In the genomic region with DNA sequence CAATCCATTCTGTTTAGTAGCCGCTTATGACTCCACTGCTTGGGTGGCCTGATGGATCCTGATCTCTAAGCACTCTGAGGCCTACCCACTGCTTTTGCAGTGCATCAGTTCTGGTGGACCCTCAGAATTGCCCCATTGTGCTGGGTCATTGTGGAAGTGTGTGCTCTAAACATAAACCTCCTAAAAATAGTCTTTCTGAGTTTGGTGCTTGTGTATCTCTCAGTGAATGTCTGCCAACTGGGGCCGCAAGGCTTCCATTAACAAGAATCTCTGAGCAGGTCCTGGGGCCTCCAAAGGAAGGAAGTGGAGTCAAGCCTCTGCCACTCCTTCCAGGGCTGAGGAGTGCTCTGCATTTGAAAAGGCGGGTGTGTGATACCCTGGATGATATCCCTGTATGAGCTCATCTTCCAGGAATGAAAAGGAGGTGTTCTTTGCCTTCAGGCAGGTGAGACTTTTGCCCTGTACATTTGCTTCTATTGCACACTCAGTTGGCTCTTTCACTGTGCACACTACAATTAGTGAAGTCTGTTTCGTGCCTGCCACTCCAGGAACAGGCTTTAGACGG, we compare ENCODE assay signal across 35 cellular contexts.
DNase-seq lines count a peak whose midpoint lies in the region; ATAC-seq and TF ChIP-seq lines count a peak whose summit lies in the region.
"Had no signal": no experiment of that assay in that cellular context is flagged by ENCODE, and none has a peak within 500 bp of the region (broad histone marks: within the 10 kb centered on the region; RNA-seq: fewer than 3 reads in every experiment).

No MANE protein-coding gene starts in this region.

- no peak overlapping the region for H3K9ac ChIP-seq in colonic mucosa (ENCODE audit: low read depth in 2 of 2, low read length in 2 of 2)

- no peaks in the 10 kb centered on the region for H3K9me3 Mint-ChIP-seq in WTC11
- H3K9me3 Mint-ChIP-seq: activated B cell treated with CpG ODN at 0.5 μM for 24 hours; activated naive CD8-positive, alpha-beta T cell treated with anti-CD3 and anti-CD28 coated beads, Interleukin-2, amount 50 U/mL, for 24 hours; activated T-cell treated with anti-CD3 and anti-CD28 coated beads, Interleukin-2, amount 50 U/mL, for 4 hours; CD8-positive, alpha-beta memory T cell; central memory CD8-positive, alpha-beta T cell; natural killer cell; stimulated activated naive CD8-positive, alpha-beta T cell treated with anti-CD3 and anti-CD28 coated beads, Interleukin-15, Interleukin-2, amounts not matched to agents 100 ng/mL and 50 ng/mL, for 24 hours had no signal

- peaks cover 10% of the 10 kb centered on the region for H3K4me1 Mint-ChIP-seq in WTC11
- H3K4me1 Mint-ChIP-seq: activated B cell treated with CpG ODN at 0.5 μM for 24 hours; activated naive CD8-positive, alpha-beta T cell treated with anti-CD3 and anti-CD28 coated beads, Interleukin-2, amount 50 U/mL, for 24 hours; CD8-positive, alpha-beta memory T cell; central memory CD8-positive, alpha-beta T cell; immature natural killer cell; natural killer cell had no signal

- intact Hi-C loops in left ventricle myocardium superior (cut with micrococcal nuclease), result no loop called here
- intact Hi-C loops in cardiac septum (cut with DNase I), result no loop called here
- intact Hi-C loops in colonic mucosa (cut with DNase I), result no loop called here

- no peaks in the 10 kb centered on the region for H3K27me3 ChIP-seq in colonic mucosa
- H3K27me3 ChIP-seq: esophagus squamous epithelium, right lobe of liver, spleen, vagina had no signal

- H3K27ac ChIP-seq in colonic mucosa, result no peak overlapping the region
- H3K27ac ChIP-seq: esophagus squamous epithelium, prostate gland, right lobe of liver, spleen, thoracic aorta, vagina had no signal

- no peak for TF ChIP-seq CTCF in WTC11 (IDR thresholded peaks at IDR 0.05)
- TF ChIP-seq CTCF in colonic mucosa (IDR thresholded peaks at IDR 0.05), result no peak

- H3K27ac Mint-ChIP-seq in WTC11, result no peak overlapping the region
- H3K27ac Mint-ChIP-seq: activated B cell treated with CpG ODN at 0.5 μM for 24 hours; activated naive CD8-positive, alpha-beta T cell treated with anti-CD3 and anti-CD28 coated beads, Interleukin-2, amount 50 U/mL, for 24 hours; CD8-positive, alpha-beta memory T cell; immature natural killer cell; natural killer cell; stimulated activated naive CD8-positive, alpha-beta T cell treated with anti-CD3 and anti-CD28 coated beads, Interleukin-15, Interleukin-2, amounts not matched to agents 100 ng/mL and 50 ng/mL, for 24 hours had no signal

- H3K27me3 Mint-ChIP-seq in WTC11 (ENCODE audit: low read depth), result no peaks in the 10 kb centered on the region
- H3K27me3 Mint-ChIP-seq: activated naive CD8-positive, alpha-beta T cell treated with anti-CD3 and anti-CD28 coated beads, Interleukin-2, amount 50 U/mL, for 24 hours had no signal

- no peaks in the 10 kb centered on the region for H3K36me3 Mint-ChIP-seq in WTC11
- H3K36me3 Mint-ChIP-seq: immature natural killer cell, natural killer cell had no signal

- no peaks in the 10 kb centered on the region for H3K36me3 ChIP-seq in colonic mucosa
- H3K36me3 ChIP-seq: esophagus squamous epithelium, prostate gland, right lobe of liver, spleen, thoracic aorta, vagina had no signal

- ATAC-seq in left ventricle myocardium superior, result peak; percentile 56
- peak; percentile 87 for ATAC-seq in WTC11
- ATAC-seq: activated naive CD8-positive, alpha-beta T cell treated with anti-CD3 and anti-CD28 coated beads, Interleukin-2, amount 50 U/mL, for 24 hours; activated T-cell treated with anti-CD3 and anti-CD28 coated beads, Interleukin-2, amount 50 U/mL, for 4 hours; HepG2; natural killer cell had no signal

- H3K4me1 ChIP-seq in colonic mucosa, result no peaks in the 10 kb centered on the region
- H3K4me1 ChIP-seq: prostate gland, right lobe of liver, spleen had no signal

- no peak overlapping the region for H3K4me3 ChIP-seq in colonic mucosa
- H3K4me3 ChIP-seq: esophagus squamous epithelium, prostate gland, right lobe of liver, spleen, thoracic aorta, vagina had no signal

- DNase-seq in left ventricle myocardium superior (no peak), cardiac septum (ENCODE audit: low spot score) (no peak), WTC11 (ENCODE audit: low spot score) (no peak), iPS-NIHi7 (ENCODE audit: extremely low spot score) (peak; percentile 45), NOMO-1 treated with DMSO at 0.1 percent for 48 hours (lab: John Stamatoyannopoulos, UW; ENCODE audit: unreplicated experiment) (no peak), colonic mucosa (no peak)
- no peak for DNase-seq in activated CD4-positive, CD25-positive, alpha-beta regulatory T cell treated with anti-CD3 and anti-CD28 coated beads, Interleukin-2, amount 50 U/mL, for 72 hours
- no peak for DNase-seq in stimulated activated CD8-positive, alpha-beta memory T cell treated with anti-CD3 and anti-CD28 coated beads, Interleukin-4, amount 100 ng/mL, for 48 hours
- DNase-seq: activated B cell treated with CpG ODN at 0.5 μM for 24 hours; activated CD4-positive, alpha-beta T cell treated with anti-CD3 and anti-CD28 coated beads, Interleukin-2, amount 50 U/mL, for 1 hour; activated gamma-delta T cell treated with Interleukin-2 at 50 U/mL for 16 hours; activated naive CD8-positive, alpha-beta T cell treated with anti-CD3 and anti-CD28 coated beads, Interleukin-2, amount 50 U/mL, for 24 hours; activated T-cell treated with anti-CD3 and anti-CD28 coated beads, Interleukin-2, amount 50 U/mL, for 4 hours; AML-193; CD8-positive, alpha-beta memory T cell; dermis blood vessel endothelial cell; DMS 273 treated with DMSO at 0.1 percent for 48 hours; esophagus squamous epithelium; GOT3; immature natural killer cell; Karpas-422; midbrain; natural killer cell; NCI-H1417 treated with DMSO at 0.1 percent for 48 hours; NCI-H2081; nucleus accumbens; right lobe of liver; spleen; stimulated activated CD4-positive, alpha-beta T cell treated with anti-CD3 and anti-CD28 coated beads, Interleukin-2, amount 100 ng/mL, for 24 hours had no signal

- no peaks in the 10 kb centered on the region for H3K9me3 ChIP-seq in colonic mucosa
- H3K9me3 ChIP-seq: esophagus squamous epithelium, prostate gland, right lobe of liver, spleen, thoracic aorta, vagina had no signal

- CTCF ChIA-PET in WTC11 (lab: Charles Lee), result no interaction called here

- POLR2A ChIA-PET in WTC11 (lab: Charles Lee), result no interaction called here

- H3K4me3 Mint-ChIP-seq in WTC11, result no peak overlapping the region
- H3K4me3 Mint-ChIP-seq: activated B cell treated with CpG ODN at 0.5 μM for 24 hours; activated naive CD8-positive, alpha-beta T cell treated with anti-CD3 and anti-CD28 coated beads, Interleukin-2, amount 50 U/mL, for 24 hours; activated T-cell treated with anti-CD3 and anti-CD28 coated beads, Interleukin-2, amount 50 U/mL, for 4 hours; CD8-positive, alpha-beta memory T cell; central memory CD8-positive, alpha-beta T cell; immature natural killer cell; natural killer cell; stimulated activated naive CD8-positive, alpha-beta T cell treated with anti-CD3 and anti-CD28 coated beads, Interleukin-15, Interleukin-2, amounts not matched to agents 100 ng/mL and 50 ng/mL, for 24 hours had no signal

TF ChIP-seq in WTC11, 78 proteins besides CTCF, POLR2A, EP300 and RAD21:
- no peak for TF ChIP-seq ZNF396 (CRISPR knock-in tag; IDR thresholded peaks at IDR 0.05; ENCODE audit: borderline replicate concordance)
- TF ChIP-seq, protein P1, sequence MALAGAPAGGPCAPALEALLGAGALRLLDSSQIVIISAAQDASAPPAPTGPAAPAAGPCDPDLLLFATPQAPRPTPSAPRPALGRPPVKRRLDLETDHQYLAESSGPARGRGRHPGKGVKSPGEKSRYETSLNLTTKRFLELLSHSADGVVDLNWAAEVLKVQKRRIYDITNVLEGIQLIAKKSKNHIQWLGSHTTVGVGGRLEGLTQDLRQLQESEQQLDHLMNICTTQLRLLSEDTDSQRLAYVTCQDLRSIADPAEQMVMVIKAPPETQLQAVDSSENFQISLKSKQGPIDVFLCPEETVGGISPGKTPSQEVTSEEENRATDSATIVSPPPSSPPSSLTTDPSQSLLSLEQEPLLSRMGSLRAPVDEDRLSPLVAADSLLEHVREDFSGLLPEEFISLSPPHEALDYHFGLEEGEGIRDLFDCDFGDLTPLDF (CRISPR knock-in tag; IDR thresholded peaks at IDR 0.05), result no peak
- no peak for TF ChIP-seq ZNF121 (CRISPR knock-in tag; IDR thresholded peaks at IDR 0.05)
- TF ChIP-seq, protein P2, sequence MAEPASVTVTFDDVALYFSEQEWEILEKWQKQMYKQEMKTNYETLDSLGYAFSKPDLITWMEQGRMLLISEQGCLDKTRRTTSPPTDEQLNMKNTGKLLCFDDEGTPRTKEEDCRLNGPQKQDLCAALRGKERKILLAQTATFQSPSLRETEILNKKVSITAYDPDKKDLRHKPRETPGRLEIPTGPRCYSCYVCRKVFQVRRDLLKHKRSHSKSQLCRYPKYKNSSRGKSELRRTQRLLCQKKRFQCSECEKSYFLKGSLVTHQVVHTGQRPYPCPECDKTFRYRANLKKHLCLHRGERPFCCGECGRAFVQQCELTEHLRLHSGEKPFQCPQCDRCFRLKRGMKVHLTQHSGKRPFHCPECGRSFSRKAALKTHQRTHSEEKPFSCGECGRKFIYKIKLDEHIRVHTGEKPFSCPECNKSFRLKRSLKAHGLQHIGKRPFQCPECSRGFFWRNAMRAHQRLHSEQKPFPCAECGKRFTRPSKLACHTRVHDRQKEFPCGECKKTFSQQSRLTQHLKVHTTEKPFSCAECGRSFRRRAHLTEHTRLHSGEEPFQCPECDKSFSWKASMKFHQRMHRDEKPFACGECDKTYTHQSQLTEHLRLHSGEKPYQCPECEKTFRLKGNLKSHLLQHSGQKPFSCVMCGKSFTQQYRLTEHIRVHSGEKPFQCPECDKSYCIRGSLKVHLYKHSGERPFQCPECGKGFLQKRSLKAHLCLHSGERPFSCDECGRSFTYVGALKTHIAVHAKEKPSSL (CRISPR knock-in tag; conservative IDR thresholded peaks at IDR 0.05), result no peak
- TF ChIP-seq FOXP1 (CRISPR knock-in tag; IDR thresholded peaks at IDR 0.05; ENCODE audit: borderline replicate concordance), result no peak
- no peak for TF ChIP-seq IRF2 (CRISPR knock-in tag; IDR thresholded peaks at IDR 0.05; ENCODE audit: borderline replicate concordance, low read depth)
- no peak for TF ChIP-seq ZNF232 (CRISPR knock-in tag; IDR thresholded peaks at IDR 0.05)
TF ChIP-seq in WTC11: peak in this region for 0.
